In the genomic region with DNA sequence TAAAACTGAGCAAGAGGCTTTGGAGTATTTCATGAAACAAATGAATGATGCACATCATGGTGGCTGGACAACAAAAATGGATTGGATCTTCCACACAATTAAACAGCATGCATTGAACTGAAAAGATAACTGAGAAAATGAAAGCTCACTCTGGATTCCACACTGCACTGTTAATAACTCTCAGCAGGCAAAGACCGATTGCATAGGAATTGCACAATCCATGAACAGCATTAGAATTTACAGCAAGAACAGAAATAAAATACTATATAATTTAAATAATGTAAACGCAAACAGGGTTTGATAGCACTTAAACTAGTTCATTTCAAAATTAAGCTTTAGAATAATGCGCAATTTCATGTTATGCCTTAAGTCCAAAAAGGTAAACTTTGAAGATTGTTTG, we compare ENCODE assay signal across 15 cellular contexts.
"Had no signal": no experiment of that assay in that cellular context is flagged by ENCODE, and none has a peak within 500 bp of the region (broad histone marks: within the 10 kb centered on the region; RNA-seq: fewer than 3 reads in every experiment).

No MANE protein-coding gene starts in this region.

- H3K4me1 ChIP-seq: colonic mucosa, parathyroid adenoma, tibial artery, vagina had no signal

- H3K27me3 ChIP-seq: colonic mucosa, tibial artery, vagina had no signal

- H3K27ac ChIP-seq: colonic mucosa, parathyroid adenoma, tibial artery, vagina had no signal

- H2AFZ ChIP-seq: parathyroid adenoma had no signal

- DNase-seq: activated CD4-positive, CD25-positive, alpha-beta regulatory T cell; activated CD8-positive, alpha-beta memory T cell treated with anti-CD3 and anti-CD28 coated beads, Interleukin-2, amount 10 ng/mL, durations not matched to agents 7 days and 5 days; activated gamma-delta T cell; activated T-cell treated with anti-CD3 and anti-CD28 coated beads, Interleukin-2, amount 50 U/mL, for 48 hours; anterior cingulate cortex; colonic mucosa; effector CD4-positive, alpha-beta T cell; head of caudate nucleus; left colon; naive thymus-derived CD4-positive, alpha-beta T cell; T-helper 2 cell; tibial artery had no signal

- H3K4me3 ChIP-seq: colonic mucosa, lung, tibial artery, vagina had no signal

- H3K36me3 ChIP-seq: colonic mucosa had no signal

- H3K9ac ChIP-seq: parathyroid adenoma had no signal

- H3K9me3 ChIP-seq: colonic mucosa, tibial artery, vagina had no signal

- ATAC-seq: activated CD8-positive, alpha-beta memory T cell treated with anti-CD3 and anti-CD28 coated beads, Interleukin-2, amount 10 ng/mL, durations not matched to agents 7 days and 5 days; left colon; naive thymus-derived CD4-positive, alpha-beta T cell had no signal
